Comparison of ENCODE assay signal across 8 cellular contexts in the genomic region with DNA sequence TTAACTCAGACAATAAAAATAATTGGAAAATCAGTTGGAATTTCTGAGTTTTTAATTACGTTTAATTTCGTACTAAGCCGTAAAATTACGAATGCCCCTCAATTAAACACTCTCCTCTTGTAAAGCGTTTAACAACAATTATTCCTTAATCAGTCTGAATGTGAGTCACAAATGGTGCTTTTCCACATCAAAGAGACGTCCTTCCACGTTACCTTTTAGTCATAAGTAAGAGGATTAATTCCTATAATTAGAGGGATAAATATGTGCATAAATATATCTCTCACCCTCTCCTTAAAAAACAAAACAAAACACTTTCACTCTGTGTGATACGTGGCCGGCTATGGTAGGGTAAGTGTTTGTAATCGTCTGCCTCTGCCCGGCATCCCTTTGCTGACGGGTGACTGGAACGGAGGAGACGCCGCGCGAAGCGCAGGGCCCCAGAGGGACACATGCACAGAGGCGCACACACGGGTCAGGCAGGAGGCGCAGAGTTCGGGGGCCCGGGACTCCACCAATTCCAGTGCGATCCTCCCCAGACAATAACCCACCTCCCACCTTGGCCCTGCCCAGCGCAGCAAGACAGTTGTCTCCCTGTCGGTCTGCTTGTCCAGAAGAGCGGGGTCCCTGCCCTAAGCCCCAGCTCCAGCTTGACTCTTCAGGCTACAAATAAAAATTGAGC. TPM values are rescaled to one million over a fixed set of nuclear protein-coding genes. Genes with fewer than 3 reads are reported as not detected.
DNase-seq lines count a peak whose midpoint lies in the region; ATAC-seq and TF ChIP-seq lines count a peak whose summit lies in the region.

No MANE protein-coding gene starts in this region.

- no peak overlapping the region for H3K27ac Mint-ChIP-seq in natural killer cell treated with Interleukin-12 subunit alpha and Interleukin-12 subunit beta and Interleukin-15 and Interleukin-18, amount 100 ng/mL, for 72 hours

- peaks cover 85% of the 10 kb centered on the region for H3K27me3 Mint-ChIP-seq in activated T-cell treated with anti-CD3 and anti-CD28 coated beads, Interleukin-2, amount 50 U/mL, for 4 hours (ENCODE audit: low read depth)
- peaks cover 50 to 71% of the 10 kb centered on the region in 2 donors for H3K27me3 Mint-ChIP-seq in natural killer cell treated with Interleukin-12 subunit alpha and Interleukin-12 subunit beta and Interleukin-15 and Interleukin-18, amount 100 ng/mL, for 72 hours

- ATAC-seq in omental fat pad (ENCODE audit: low FRiP score) = peak; percentile 60
- no peak for ATAC-seq in GM21529 (IDR thresholded peaks at IDR 0.05; ENCODE audit: unreplicated experiment)
- no peak for ATAC-seq in activated T-cell treated with anti-CD3 and anti-CD28 coated beads, Interleukin-2, amount 50 U/mL, for 4 hours
- ATAC-seq in natural killer cell treated with Interleukin-12 subunit alpha and Interleukin-12 subunit beta and Interleukin-15 and Interleukin-18, amount 100 ng/mL, for 72 hours = no peak

- H3K4me3 Mint-ChIP-seq in activated T-cell treated with anti-CD3 and anti-CD28 coated beads, Interleukin-2, amount 50 U/mL, for 4 hours = no peak overlapping the region
- no peak overlapping the region for H3K4me3 Mint-ChIP-seq in natural killer cell treated with Interleukin-12 subunit alpha and Interleukin-12 subunit beta and Interleukin-15 and Interleukin-18, amount 100 ng/mL, for 72 hours

- DNase-seq in DMS53 treated with DMSO at 0.1 percent for 48 hours (lab: John Stamatoyannopoulos, UW; ENCODE audit: unreplicated experiment) (peak; percentile 10), SW480 (ENCODE audit: low spot score) (peak; percentile 17), head of caudate nucleus (peak in 38 of 42 donors; percentile 51 to 83 (median 68)), omental fat pad (ENCODE audit: low spot score) (no peak), GM13977 (ENCODE audit: low spot score) (no peak)
- DNase-seq in activated T-cell treated with anti-CD3 and anti-CD28 coated beads, Interleukin-2, amount 50 U/mL, for 4 hours = no peak
- no peak for DNase-seq in natural killer cell treated with Interleukin-12 subunit alpha and Interleukin-12 subunit beta and Interleukin-15 and Interleukin-18, amount 100 ng/mL, for 72 hours (ENCODE audit: low spot score)

- H3K9me3 Mint-ChIP-seq in activated T-cell treated with anti-CD3 and anti-CD28 coated beads, Interleukin-2, amount 50 U/mL, for 4 hours = peaks cover 3% of the 10 kb centered on the region
- H3K9me3 Mint-ChIP-seq in natural killer cell treated with Interleukin-12 subunit alpha and Interleukin-12 subunit beta and Interleukin-15 and Interleukin-18, amount 100 ng/mL, for 72 hours = no peaks in the 10 kb centered on the region

- in situ Hi-C loops in GM13977 (cut with MboI; ENCODE audit: low pct_unique_long_range_greater_than_20kb, low sequenced_read_pairs, unreplicated experiment) = loop anchor here (10.0 to 25.0 kb wide), 4 partner anchors 225 to 1823 kb away; no protein-coding TSS in a partner anchor

- no peaks in the 10 kb centered on the region for H3K36me3 Mint-ChIP-seq in activated T-cell treated with anti-CD3 and anti-CD28 coated beads, Interleukin-2, amount 50 U/mL, for 4 hours (ENCODE audit: insufficient read depth)
- H3K36me3 Mint-ChIP-seq in natural killer cell treated with Interleukin-12 subunit alpha and Interleukin-12 subunit beta and Interleukin-15 and Interleukin-18, amount 100 ng/mL, for 72 hours = peaks cover 20% of the 10 kb centered on the region

- intact Hi-C loops in head of caudate nucleus (cut with DNase I) = no loop called here

- no peak for TF ChIP-seq CTCF in omental fat pad (IDR thresholded peaks at IDR 0.05)
- no peak for TF ChIP-seq CTCF in GM13977 (IDR thresholded peaks at IDR 0.05; ENCODE audit: extremely low read depth, insufficient read depth, missing control alignments)

- peaks cover 9% of the 10 kb centered on the region for H3K4me1 Mint-ChIP-seq in activated T-cell treated with anti-CD3 and anti-CD28 coated beads, Interleukin-2, amount 50 U/mL, for 4 hours (ENCODE audit: low read depth)
- H3K4me1 Mint-ChIP-seq in natural killer cell treated with Interleukin-12 subunit alpha and Interleukin-12 subunit beta and Interleukin-15 and Interleukin-18, amount 100 ng/mL, for 72 hours (ENCODE audit: low read depth in 2 of 2) = peaks cover 6% of the 10 kb centered on the region in 2 donors

RNA-seq across cellular contexts. Expression of gene MEIS2, which starts 9.7 kb away (rescaled TPM):
- 10 to 100 TPM; 28.3 to 87.5 (median 42.2) TPM for total RNA-seq in omental fat pad
- under 1 TPM in 1 of 3 donors, not detected in 2; 0.20 TPM for total RNA-seq in activated T-cell treated with anti-CD3 and anti-CD28 coated beads, Interleukin-2, amount 50 U/mL, for 4 hours
- under 1 TPM in 1 of 2 donors, not detected in 1; 0.26 TPM for total RNA-seq in natural killer cell treated with Interleukin-12 subunit alpha and Interleukin-12 subunit beta and Interleukin-15 and Interleukin-18, amount 100 ng/mL, for 72 hours

Comparison
In these comparisons a context has a peak if more than half of its experiments do, and no peak if none do; other contexts are left out.
1. DNase-seq: peak in DMS53 treated with DMSO at 0.1 percent for 48 hours (single experiment), SW480 (single experiment) and head of caudate nucleus (38 of 42); none in omental fat pad (single experiment), activated T-cell treated with anti-CD3 and anti-CD28 coated beads, Interleukin-2, amount 50 U/mL, for 4 hours (single experiment), GM13977 (single experiment) and natural killer cell treated with Interleukin-12 subunit alpha and Interleukin-12 subunit beta and Interleukin-15 and Interleukin-18, amount 100 ng/mL, for 72 hours (single experiment).
2. RNA of gene MEIS2, which starts 9.7 kb away (total RNA-seq): 28.3 to 87.5 TPM in omental fat pad; 0.26 TPM in natural killer cell treated with Interleukin-12 subunit alpha and Interleukin-12 subunit beta and Interleukin-15 and Interleukin-18, amount 100 ng/mL, for 72 hours and 0.20 TPM in activated T-cell treated with anti-CD3 and anti-CD28 coated beads, Interleukin-2, amount 50 U/mL, for 4 hours; every median in the first group is over 10 times any median in the second.